ENCODE assay signal across 19 cellular contexts in the genomic region with DNA sequence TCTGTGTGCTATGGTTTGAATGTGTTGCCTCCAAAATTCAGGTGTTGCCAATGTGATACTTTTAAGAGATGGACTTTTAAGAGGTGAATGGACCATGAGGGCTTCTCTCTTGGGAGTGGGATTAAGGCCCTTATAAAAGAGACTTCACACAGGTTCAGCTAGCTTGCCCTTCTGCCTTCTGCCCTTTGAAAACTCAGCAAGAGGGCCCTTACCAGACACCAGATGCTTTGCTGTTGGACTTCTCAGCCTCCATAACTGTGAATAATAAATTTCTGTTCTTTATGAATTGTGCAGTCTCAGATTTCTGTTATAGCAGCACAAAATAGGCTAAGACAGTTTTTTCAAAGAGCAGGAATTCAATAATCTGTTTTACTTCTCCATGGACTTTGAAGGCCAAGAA.
"Had no signal": no experiment of that assay in that cellular context is flagged by ENCODE, and none has a peak within 500 bp of the region (broad histone marks: within the 10 kb centered on the region; RNA-seq: fewer than 3 reads in every experiment).

No MANE protein-coding gene starts in this region.

- H3K4me3 Mint-ChIP-seq: activated CD4-positive, alpha-beta memory T cell treated with anti-CD3 and anti-CD28 coated beads for 36 hours; activated naive CD8-positive, alpha-beta T cell treated with anti-CD3 and anti-CD28 coated beads, Interleukin-2, amount 10 ng/mL, durations not matched to agents 7 days and 5 days; memory B cell; neural crest cell; type B pancreatic cell had no signal

- H3K9me3 Mint-ChIP-seq: activated CD4-positive, alpha-beta memory T cell treated with anti-CD3 and anti-CD28 coated beads for 36 hours; activated naive CD8-positive, alpha-beta T cell treated with anti-CD3 and anti-CD28 coated beads, Interleukin-2, amount 10 ng/mL, durations not matched to agents 7 days and 5 days; neural crest cell; type B pancreatic cell had no signal

- H3K27ac ChIP-seq: coronary artery, esophagus muscularis mucosa, gastrocnemius medialis, sigmoid colon, testis, vagina had no signal

- H3K36me3 ChIP-seq: esophagus muscularis mucosa, gastrocnemius medialis, sigmoid colon, vagina had no signal

- H3K4me1 ChIP-seq: esophagus muscularis mucosa, sigmoid colon had no signal

- ATAC-seq: gastrocnemius medialis had no signal

- H3K27ac Mint-ChIP-seq: activated CD4-positive, alpha-beta memory T cell treated with anti-CD3 and anti-CD28 coated beads for 36 hours; type B pancreatic cell had no signal

- H3K27me3 Mint-ChIP-seq: activated CD4-positive, alpha-beta memory T cell treated with anti-CD3 and anti-CD28 coated beads for 36 hours; activated naive CD8-positive, alpha-beta T cell treated with anti-CD3 and anti-CD28 coated beads, Interleukin-2, amount 10 ng/mL, durations not matched to agents 7 days and 5 days; memory B cell; type B pancreatic cell had no signal

- DNase-seq: activated CD4-positive, alpha-beta memory T cell treated with anti-CD3 and anti-CD28 coated beads for 36 hours; activated CD4-positive, alpha-beta T cell treated with anti-CD3 and anti-CD28 coated beads for 48 hours; activated gamma-delta T cell treated with Interleukin-2 at 50 U/mL for 16 hours; activated naive CD8-positive, alpha-beta T cell treated with anti-CD3 and anti-CD28 coated beads, Interleukin-2, amount 10 ng/mL, durations not matched to agents 7 days and 5 days; amygdala; cerebellar nuclear complex; gastrocnemius medialis; hippocampal formation; sigmoid colon; stimulated activated CD4-positive, alpha-beta T cell treated with anti-CD3 and anti-CD28 coated beads, Interleukin-2, amount 100 ng/mL, for 48 hours; stimulated activated CD8-positive, alpha-beta memory T cell treated with anti-CD3 and anti-CD28 coated beads, Interleukin-4, amount 100 ng/mL, for 48 hours; stimulated activated naive CD4-positive, alpha-beta T cell; testis had no signal

- H3K4me3 ChIP-seq: coronary artery, esophagus muscularis mucosa, gastrocnemius medialis, sigmoid colon, testis, vagina had no signal

- H3K9me3 ChIP-seq: esophagus muscularis mucosa, gastrocnemius medialis, sigmoid colon, testis, vagina had no signal

- H3K36me3 Mint-ChIP-seq: activated CD4-positive, alpha-beta memory T cell treated with anti-CD3 and anti-CD28 coated beads for 36 hours; activated naive CD8-positive, alpha-beta T cell treated with anti-CD3 and anti-CD28 coated beads, Interleukin-2, amount 10 ng/mL, durations not matched to agents 7 days and 5 days had no signal

- H3K27me3 ChIP-seq: esophagus muscularis mucosa, gastrocnemius medialis, sigmoid colon, testis, vagina had no signal
